16 cellular contexts compared by ENCODE assay signal in the genomic region with DNA sequence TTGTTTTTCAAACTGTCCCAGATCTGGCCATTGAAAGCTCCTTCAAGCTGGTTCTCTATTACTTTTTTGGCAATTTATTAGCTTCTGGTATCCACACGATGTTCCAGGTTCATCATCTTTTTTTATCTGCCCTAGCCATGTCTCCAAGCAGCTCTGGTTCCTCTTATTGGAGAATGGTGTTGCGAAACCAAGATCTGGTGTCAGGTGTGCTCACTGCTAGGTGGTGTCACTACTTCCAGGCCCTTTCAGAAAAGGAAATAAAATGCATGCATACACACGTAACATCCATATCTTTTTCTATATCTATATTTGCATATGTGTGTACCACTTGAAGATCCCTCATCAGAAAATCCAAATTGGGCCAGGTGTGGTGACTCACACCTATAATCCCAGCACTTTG.
"Had no signal": no experiment of that assay in that cellular context is flagged by ENCODE, and none has a peak within 500 bp of the region (broad histone marks: within the 10 kb centered on the region; RNA-seq: fewer than 3 reads in every experiment).

No MANE protein-coding gene starts in this region.

- H3K27me3 ChIP-seq: body of pancreas, neural progenitor cell, pancreas, upper lobe of left lung had no signal

- H3K4me1 ChIP-seq: neural progenitor cell had no signal

- H3K4me2 ChIP-seq: neural progenitor cell had no signal

- ATAC-seq: body of pancreas, pancreas had no signal

- H3K9me3 ChIP-seq: body of pancreas, pancreas, upper lobe of left lung had no signal

- H3K9ac ChIP-seq: neural progenitor cell had no signal

- FAIRE-seq: pancreas, TTC549 had no signal

- H3K27ac ChIP-seq: body of pancreas, neural progenitor cell, pancreas, upper lobe of left lung had no signal

- H3K27ac Mint-ChIP-seq: activated CD4-positive, alpha-beta memory T cell treated with anti-CD3 and anti-CD28 coated beads, Interleukin-2, amount 10 ng/mL, durations not matched to agents 7 days and 5 days; activated naive CD4-positive, alpha-beta T cell treated with anti-CD3 and anti-CD28 coated beads for 36 hours; neural progenitor cell; stimulated activated naive CD8-positive, alpha-beta T cell treated with anti-CD3 and anti-CD28 coated beads, Interleukin-15, Interleukin-2, amounts not matched to agents 100 ng/mL and 50 ng/mL, for 24 hours had no signal

- H2AFZ ChIP-seq: neural progenitor cell had no signal

- H3K36me3 ChIP-seq: pancreas, upper lobe of left lung had no signal

- H3K27me3 Mint-ChIP-seq: activated CD4-positive, alpha-beta memory T cell treated with anti-CD3 and anti-CD28 coated beads, Interleukin-2, amount 10 ng/mL, durations not matched to agents 7 days and 5 days; stimulated activated naive CD8-positive, alpha-beta T cell treated with anti-CD3 and anti-CD28 coated beads, Interleukin-15, Interleukin-2, amounts not matched to agents 100 ng/mL and 50 ng/mL, for 24 hours had no signal

- H3K4me3 ChIP-seq: body of pancreas, neural progenitor cell, pancreas, upper lobe of left lung had no signal

- H3K4me3 Mint-ChIP-seq: activated CD4-positive, alpha-beta memory T cell treated with anti-CD3 and anti-CD28 coated beads, Interleukin-2, amount 10 ng/mL, durations not matched to agents 7 days and 5 days; activated naive CD4-positive, alpha-beta T cell treated with anti-CD3 and anti-CD28 coated beads for 36 hours; neural progenitor cell; stimulated activated naive CD8-positive, alpha-beta T cell treated with anti-CD3 and anti-CD28 coated beads, Interleukin-15, Interleukin-2, amounts not matched to agents 100 ng/mL and 50 ng/mL, for 24 hours had no signal

- H3K9me3 Mint-ChIP-seq: activated CD4-positive, alpha-beta memory T cell treated with anti-CD3 and anti-CD28 coated beads, Interleukin-2, amount 10 ng/mL, durations not matched to agents 7 days and 5 days; activated naive CD4-positive, alpha-beta T cell treated with anti-CD3 and anti-CD28 coated beads for 36 hours; neural progenitor cell; stimulated activated naive CD8-positive, alpha-beta T cell treated with anti-CD3 and anti-CD28 coated beads, Interleukin-15, Interleukin-2, amounts not matched to agents 100 ng/mL and 50 ng/mL, for 24 hours had no signal

- DNase-seq: activated CD4-positive, alpha-beta memory T cell treated with anti-CD3 and anti-CD28 coated beads, Interleukin-2, amount 10 ng/mL, durations not matched to agents 7 days and 5 days; activated CD8-positive, alpha-beta memory T cell treated with anti-CD3 and anti-CD28 coated beads, Interleukin-2, amount 50 U/mL, for 4 hours; activated naive CD4-positive, alpha-beta T cell treated with anti-CD3 and anti-CD28 coated beads for 36 hours; amniotic stem cell; body of pancreas; effector memory CD4-positive, alpha-beta T cell; hippocampal formation; kidney glomerular epithelial cell; pancreas; stimulated activated CD4-positive, alpha-beta T cell treated with anti-CD3 and anti-CD28 coated beads, Interleukin-2, amount 100 ng/mL, for 48 hours; stimulated activated CD8-positive, alpha-beta memory T cell treated with anti-CD3 and anti-CD28 coated beads, Interleukin-4, amount 100 ng/mL, for 48 hours; T-helper 1 cell; upper lobe of left lung had no signal
